Comparison of ENCODE assay signal across 17 cellular contexts in genomic region chr16:48106445-48106844, GRCh38.
DNase-seq lines count a peak whose midpoint lies in the region; ATAC-seq lines count a peak whose summit lies in the region.
"Had no signal": no experiment of that assay in that cellular context is flagged by ENCODE, and none has a peak within 500 bp of the region (broad histone marks: within the 10 kb centered on the region; RNA-seq: fewer than 3 reads in every experiment).

No MANE protein-coding gene starts in this region.

- no peaks in the 10 kb centered on the region for H3K36me3 Mint-ChIP-seq in activated naive CD8-positive, alpha-beta T cell treated with anti-CD3 and anti-CD28 coated beads, Interleukin-2, amount 50 U/mL, for 24 hours (ENCODE audit: low read depth)

- no peaks in the 10 kb centered on the region for H3K4me1 Mint-ChIP-seq in activated naive CD8-positive, alpha-beta T cell treated with anti-CD3 and anti-CD28 coated beads, Interleukin-2, amount 50 U/mL, for 24 hours

- H3K27ac Mint-ChIP-seq in activated naive CD8-positive, alpha-beta T cell treated with anti-CD3 and anti-CD28 coated beads, Interleukin-2, amount 50 U/mL, for 24 hours, result no peak overlapping the region
- H3K27ac Mint-ChIP-seq: CD4-positive, alpha-beta T cell had no signal

- no peak overlapping the region for H3K4me3 Mint-ChIP-seq in activated naive CD8-positive, alpha-beta T cell treated with anti-CD3 and anti-CD28 coated beads, Interleukin-2, amount 50 U/mL, for 24 hours
- H3K4me3 Mint-ChIP-seq: CD4-positive, alpha-beta T cell had no signal

- peaks cover 23% of the 10 kb centered on the region for H3K27me3 Mint-ChIP-seq in activated naive CD8-positive, alpha-beta T cell treated with anti-CD3 and anti-CD28 coated beads, Interleukin-2, amount 50 U/mL, for 24 hours

- H3K36me3 ChIP-seq in BLaER1 treated with 17β-estradiol and CSF1 and Interleukin-3, amounts not matched to agents 10 nM and 100 nM, result no peaks in the 10 kb centered on the region
- H3K36me3 ChIP-seq: HAP-1 had no signal

- no peak overlapping the region; a peak in 1 of 22 replicates for H3K27ac ChIP-seq in BLaER1 treated with 17β-estradiol and CSF1 and Interleukin-3, amounts not matched to agents 10 nM and 100 nM

- DNase-seq in NCI-H1417 (lab: John Stamatoyannopoulos, UW) (peak in 2 of 3 experiments; percentile 2 to 26), NCI-H1417 treated with DMSO at 0.1 percent for 48 hours (lab: John Stamatoyannopoulos, UW) (no peak), NCI-H69 (lab: John Stamatoyannopoulos, UW) (peak; percentile 1), head of caudate nucleus (peak in 22 of 42 donors; percentile 11 to 56 (median 22)), T-helper 2 cell (no peak)
- DNase-seq in activated naive CD8-positive, alpha-beta T cell treated with anti-CD3 and anti-CD28 coated beads, Interleukin-2, amount 50 U/mL, for 24 hours, result no peak
- DNase-seq: 8988T; AML-193; Calu3; CD4-positive, alpha-beta T cell; DMS153; DMS79 treated with DMSO at 0.1 percent for 48 hours; EL; GDM1 had no signal

- peaks cover 0 to 28% (median 18%) of the 10 kb centered on the region in 10 experiments; a peak in 13 of 20 replicates for H3K4me1 ChIP-seq in BLaER1 treated with 17β-estradiol and CSF1 and Interleukin-3, amounts not matched to agents 10 nM and 100 nM
- H3K4me1 ChIP-seq: HAP-1 had no signal

- H3K9ac ChIP-seq in BLaER1 treated with 17β-estradiol and CSF1 and Interleukin-3, amounts not matched to agents 10 nM and 100 nM, result no peak overlapping the region

- H3K9me3 ChIP-seq in BLaER1 treated with 17β-estradiol and CSF1 and Interleukin-3, amounts not matched to agents 10 nM and 100 nM (replicated peaks in 1 of 11), result no peaks in the 10 kb centered on the region
- H3K9me3 ChIP-seq: HAP-1 had no signal

- H4K20me1 ChIP-seq in BLaER1 treated with 17β-estradiol and CSF1 and Interleukin-3, amounts not matched to agents 10 nM and 100 nM, result no peaks in the 10 kb centered on the region

- H3K9me3 Mint-ChIP-seq in activated naive CD8-positive, alpha-beta T cell treated with anti-CD3 and anti-CD28 coated beads, Interleukin-2, amount 50 U/mL, for 24 hours, result no peaks in the 10 kb centered on the region
- H3K9me3 Mint-ChIP-seq: CD4-positive, alpha-beta T cell had no signal

- ATAC-seq in activated naive CD8-positive, alpha-beta T cell treated with anti-CD3 and anti-CD28 coated beads, Interleukin-2, amount 50 U/mL, for 24 hours, result no peak
- ATAC-seq in GM18520 (IDR thresholded peaks at IDR 0.05; ENCODE audit: unreplicated experiment), result no peak

- peak overlapping the region in 8 of 11 experiments; percentile 24 to 74 (median 61); a peak in 15 of 22 replicates for H3K4me2 ChIP-seq in BLaER1 treated with 17β-estradiol and CSF1 and Interleukin-3, amounts not matched to agents 10 nM and 100 nM

- no peaks in the 10 kb centered on the region for H3K27me3 ChIP-seq in BLaER1 treated with 17β-estradiol and CSF1 and Interleukin-3, amounts not matched to agents 10 nM and 100 nM

- H3K4me3 ChIP-seq in BLaER1 treated with 17β-estradiol and CSF1 and Interleukin-3, amounts not matched to agents 10 nM and 100 nM, result no peak overlapping the region
- H3K4me3 ChIP-seq: HAP-1 had no signal

- intact Hi-C loops in head of caudate nucleus (cut with DNase I), result no loop called here

Comparison
In these comparisons a context has a peak if more than half of its experiments do, and no peak if none do; other contexts are left out.
1. DNase-seq: peak in NCI-H1417 (2 of 3), NCI-H69 (single experiment) and head of caudate nucleus (22 of 42); none in NCI-H1417 treated with DMSO at 0.1 percent for 48 hours (single experiment), T-helper 2 cell (0 of 5) and activated naive CD8-positive, alpha-beta T cell treated with anti-CD3 and anti-CD28 coated beads, Interleukin-2, amount 50 U/mL, for 24 hours (single experiment).